ENCODE assay signal across 9 cellular contexts in genomic region chr1:2234762-2235113, GRCh38. TPM values are rescaled to one million over a fixed set of nuclear protein-coding genes. Genes with fewer than 3 reads are reported as not detected.
A peak's percentile ranks its signal among the peaks of the same experiment; 100 is the strongest.
DNase-seq lines count a peak whose midpoint lies in the region; ATAC-seq and TF ChIP-seq lines count a peak whose summit lies in the region.
"Had no signal": no experiment of that assay in that cellular context is flagged by ENCODE, and none has a peak within 500 bp of the region (broad histone marks: within the 10 kb centered on the region; RNA-seq: fewer than 3 reads in every experiment).

No MANE protein-coding gene starts in this region.

- dilution Hi-C loops in IMR-90 (cut with HindIII; ENCODE audit: low sequenced_read_pairs, unreplicated experiment), result no loop called here

- no peak overlapping the region for H3K23ac ChIP-seq in IMR-90 (ENCODE audit: low read depth, low read length)

- H2AFZ ChIP-seq in IMR-90 (replicated peaks; ENCODE audit: low read length, poor library complexity), result no peak overlapping the region

- H2BK20ac ChIP-seq in IMR-90 (ENCODE audit: low read depth, low read length), result no peak overlapping the region

- H3K27ac ChIP-seq in IMR-90 (ENCODE audit: insufficient read depth, low read length), result peak overlapping the region; percentile 86
- H3K27ac ChIP-seq in right atrium auricular region, result peak overlapping the region; percentile 86 to 93
- peak overlapping the region in 20 of 21 experiments; percentile 68 to 90 (median 80) for H3K27ac ChIP-seq in skin epidermis
- H3K27ac ChIP-seq: cardiac muscle cell had no signal

- H3K9me1 ChIP-seq in IMR-90 (ENCODE audit: insufficient read depth, low read length), result peaks cover 23% of the 10 kb centered on the region

- peak overlapping the region; percentile 81; the same call in 1 of the 2 replicates for H2AK5ac ChIP-seq in IMR-90 (ENCODE audit: low read depth, low read length)

- no peak overlapping the region for H3K9ac ChIP-seq in IMR-90 (ENCODE audit: low read depth, low read length)

- H3K27me3 ChIP-seq in IMR-90 (ENCODE audit: control insufficient read depth, insufficient read depth, low read length) (no peaks in the 10 kb centered on the region), right atrium auricular region (no peaks in the 10 kb centered on the region)
- H3K27me3 ChIP-seq: cardiac muscle cell had no signal

- H2BK5ac ChIP-seq in IMR-90 (ENCODE audit: low read depth, low read length, poor library complexity, severe bottlenecking), result peak overlapping the region; percentile 75

- H3K4me2 ChIP-seq in IMR-90 (ENCODE audit: low read depth, low read length), result peak overlapping the region; percentile 63; the same call in 1 of the 2 replicates

- intact Hi-C loops in IMR-90 (cut with micrococcal nuclease), result loop anchor here (2.0 to 5.0 kb wide), 2 partner anchors 43 to 56 kb away; no protein-coding TSS in a partner anchor

- peaks cover 0 to 37% of the 10 kb centered on the region in 2 experiments; a peak in 2 of 4 replicates for H3K79me1 ChIP-seq in IMR-90 (ENCODE audit: low read depth in 1 of 2, low read length in 2 of 2)

- H4K20me1 ChIP-seq in IMR-90 (ENCODE audit: insufficient read depth, low read length), result peaks cover 99% of the 10 kb centered on the region

- H2AK9ac ChIP-seq in IMR-90 (replicated peaks; ENCODE audit: low read depth, low read length, poor library complexity), result peak overlapping the region; percentile 89

- no peak overlapping the region for H4K5ac ChIP-seq in IMR-90 (ENCODE audit: low read depth, low read length)

- WGBS in IMR-90 (ENCODE audit: extremely low coverage in 2 of 2, insufficient read length in 1 of 2), 2 experiments, result 0% methylated on average over 1 of the region's 4 CpGs; no CpG with 5 or more reads in 1 of the 2 experiments

- POLR2A ChIA-PET in IMR-90 (lab: Charles Lee; ENCODE audit: unreplicated experiment), result interaction anchor here (0.7 kb wide), 1 partner anchor 25 kb away, joined by 9 read pairs; no protein-coding TSS in a partner anchor

- H3K9me3 ChIP-seq in IMR-90 (ENCODE audit: control insufficient read depth, insufficient read depth, low read length), result no peaks in the 10 kb centered on the region
- H3K9me3 ChIP-seq in right atrium auricular region, result no peaks in the 10 kb centered on the region

- H3K4me1 ChIP-seq in IMR-90 (ENCODE audit: control insufficient read depth, insufficient read depth, low read length) (peaks cover 52% of the 10 kb centered on the region), right atrium auricular region (peaks cover 0 to 98% of the 10 kb centered on the region in 2 donors)

- no peak overlapping the region for H2BK15ac ChIP-seq in IMR-90 (ENCODE audit: low read depth, low read length)

- DNase-seq in IMR-90 (no peak), right atrium auricular region (ENCODE audit: low spot score) (no peak), NCI-H2029 (lab: John Stamatoyannopoulos, UW) (no peak), NCI-H82 (lab: John Stamatoyannopoulos, UW) (no peak)
- DNase-seq in activated naive CD4-positive, alpha-beta T cell treated with anti-CD3 and anti-CD28 coated beads, Interleukin-2, amount 50 U/mL, for 72 hours (ENCODE audit: low spot score in 2 of 2), result no peak

- H3K36me3 ChIP-seq in IMR-90 (ENCODE audit: control insufficient read depth, insufficient read depth, low read length) (peaks cover 2% of the 10 kb centered on the region; the same call in 1 of the 2 replicates), right atrium auricular region (no peaks in the 10 kb centered on the region)
- H3K36me3 ChIP-seq: cardiac muscle cell had no signal

- no peak for TF ChIP-seq RAD21 in IMR-90 (IDR thresholded peaks at IDR 0.05; ENCODE audit: low read length)

- H3K4ac ChIP-seq in IMR-90 (ENCODE audit: low read depth, low read length), result peak overlapping the region; percentile 72

- H2BK120ac ChIP-seq in IMR-90 (ENCODE audit: low read depth, low read length), result peak overlapping the region; percentile 45; the same call in 1 of the 2 replicates

- in situ Hi-C loops in IMR-90 (cut with MboI; ENCODE audit: low sequenced_read_pairs), result loop anchor here (5.0 kb wide), 2 partner anchors 37 to 63 kb away; no protein-coding TSS in a partner anchor

- no peak overlapping the region for H4K8ac ChIP-seq in IMR-90 (ENCODE audit: low read depth in 2 of 2, low read length in 2 of 2)

- no peak overlapping the region; the same call in 1 of the 2 replicates for H3K18ac ChIP-seq in IMR-90 (ENCODE audit: low read depth, low read length)

- TF ChIP-seq POLR2A in IMR-90 (IDR thresholded peaks at IDR 0.05; ENCODE audit: low read depth, low read length), result no peak

- H3K9me3 Mint-ChIP-seq in activated naive CD4-positive, alpha-beta T cell treated with anti-CD3 and anti-CD28 coated beads, Interleukin-2, amount 50 U/mL, for 72 hours, result no peaks in the 10 kb centered on the region

- H3K14ac ChIP-seq in IMR-90 (replicated peaks; ENCODE audit: low read depth, low read length), result 0 out of 2 replicates have a peak overlapping the region, but pooled peaks have one; percentile 23

- CTCF ChIA-PET in IMR-90 (lab: Yijun Ruan, JAX), result no interaction called here

- ATAC-seq in IMR-90 (ENCODE audit: low read depth) (no peak), HG03460 (IDR thresholded peaks at IDR 0.05; ENCODE audit: unreplicated experiment) (no peak), HG02938 (IDR thresholded peaks at IDR 0.05; ENCODE audit: unreplicated experiment) (no peak)
- ATAC-seq in activated naive CD4-positive, alpha-beta T cell treated with anti-CD3 and anti-CD28 coated beads, Interleukin-2, amount 50 U/mL, for 72 hours, result no peak

- BruUV-seq in IMR-90 (replicated peaks; lab: Mats Ljungman, UMichigan), result no TSS peak

- peak overlapping the region; percentile 79 to 92 for H3K27ac Mint-ChIP-seq in activated naive CD4-positive, alpha-beta T cell treated with anti-CD3 and anti-CD28 coated beads, Interleukin-2, amount 50 U/mL, for 72 hours

- no peak for TF ChIP-seq CTCF in IMR-90 (conservative IDR thresholded peaks at IDR 0.05; ENCODE audit: low read depth, low read length)
- TF ChIP-seq CTCF in right atrium auricular region (IDR thresholded peaks at IDR 0.05), result no peak

- no peak overlapping the region for H3K56ac ChIP-seq in IMR-90 (ENCODE audit: extremely low read depth, insufficient read depth, low read length)

- no peak overlapping the region; the same call in 1 of the 2 replicates for H4K91ac ChIP-seq in IMR-90 (ENCODE audit: insufficient read depth, low read depth, low read length)

- H3K36me3 Mint-ChIP-seq in activated naive CD4-positive, alpha-beta T cell treated with anti-CD3 and anti-CD28 coated beads, Interleukin-2, amount 50 U/mL, for 72 hours, result peaks cover 23 to 30% of the 10 kb centered on the region in 2 donors

- H3K4me3 ChIP-seq in IMR-90 (ENCODE audit: insufficient read depth, low read depth, low read length), result no peak overlapping the region
- peak overlapping the region in 1 of 2 donors; percentile 58 for H3K4me3 ChIP-seq in right atrium auricular region
- H3K4me3 ChIP-seq in skin epidermis, result peak overlapping the region in 6 of 7 experiments; percentile 10 to 28 (median 14)
- H3K4me3 ChIP-seq: cardiac muscle cell had no signal

TF ChIP-seq in IMR-90, 13 proteins besides CTCF, POLR2A, EP300 and RAD21:
- no peak for TF ChIP-seq FOS (IDR thresholded peaks at IDR 0.05; ENCODE audit: low read depth, low read length)
- TF ChIP-seq USF2 (IDR thresholded peaks at IDR 0.05; ENCODE audit: low read depth, low read length), result no peak
- no peak for TF ChIP-seq ELK1 (IDR thresholded peaks at IDR 0.05; ENCODE audit: borderline replicate concordance, low read depth, low read length)
- TF ChIP-seq RCOR1 (IDR thresholded peaks at IDR 0.05; ENCODE audit: insufficient replicate concordance, low read length), result no peak
- TF ChIP-seq MAZ (IDR thresholded peaks at IDR 0.05; ENCODE audit: borderline replicate concordance, low read depth, low read length), result no peak
- TF ChIP-seq CHD1 (IDR thresholded peaks at IDR 0.05; ENCODE audit: low read depth, low read length), result no peak
- TF ChIP-seq SMC3 (IDR thresholded peaks at IDR 0.05; ENCODE audit: low read depth, low read length), result no peak
- TF ChIP-seq BHLHE40 (IDR thresholded peaks at IDR 0.05; ENCODE audit: low read depth, low read length), result no peak
- no peak for TF ChIP-seq CEBPB (IDR thresholded peaks at IDR 0.05; ENCODE audit: low read depth, low read length)
- no peak for TF ChIP-seq RFX5 (IDR thresholded peaks at IDR 0.05; ENCODE audit: low read depth, low read length)
TF ChIP-seq in IMR-90: peak in this region for 0.

RNA-seq across cellular contexts. Expression of gene SKI, which starts 6.6 kb away (rescaled TPM):
- 2.3 and 3.9 TPM in 2 replicates for total RNA-seq in IMR-90 (2012; rRNA removed)
- polyA plus RNA-seq in IMR-90 (2012; rRNA removed), result 20.1 and 20.8 TPM in 2 replicates
- 13.7 and 20.7 TPM in 2 replicates for polyA plus RNA-seq in IMR-90 (2012; cell fraction: cytosol; rRNA removed)
- 42.1 and 52.9 TPM in 2 replicates for polyA plus RNA-seq in IMR-90 (2012; cell fraction: nucleus; rRNA removed; ENCODE audit: low replicate concordance)
- 10 to 100 TPM; 26.6 to 43.8 TPM for total RNA-seq in activated naive CD4-positive, alpha-beta T cell treated with anti-CD3 and anti-CD28 coated beads, Interleukin-2, amount 50 U/mL, for 72 hours
- 10 to 100 TPM; 36.7 to 57.2 TPM for total RNA-seq in right atrium auricular region

RNA-seq across cellular contexts. Expression of gene FAAP20, which starts 40.2 kb away (rescaled TPM):
- total RNA-seq in IMR-90 (2012; rRNA removed) (6.5 and 7.5 TPM in 2 replicates), right atrium auricular region (10 to 100 TPM; 18.5 to 24.3 TPM)
- 31.5 and 36.8 TPM in 2 replicates for polyA plus RNA-seq in IMR-90 (2012; rRNA removed)
- polyA plus RNA-seq in IMR-90 (2012; cell fraction: cytosol; rRNA removed), result 58.8 and 75.0 TPM in 2 replicates
- 59.9 and 123 TPM in 2 replicates for polyA plus RNA-seq in IMR-90 (2012; cell fraction: nucleus; rRNA removed; ENCODE audit: low replicate concordance)
- 10 to 100 TPM; 59.1 to 66.9 TPM for total RNA-seq in activated naive CD4-positive, alpha-beta T cell treated with anti-CD3 and anti-CD28 coated beads, Interleukin-2, amount 50 U/mL, for 72 hours
